1 cellular context compared by ENCODE assay signal in genomic region chr9:92291577-92291976, GRCh38.
TF ChIP-seq lines count a peak whose summit lies in the region.

No MANE protein-coding gene starts in this region.

TF ChIP-seq in GM23338, 12 proteins besides CTCF, POLR2A, EP300 and RAD21 (continued from another document):
- TF ChIP-seq, protein P1, sequence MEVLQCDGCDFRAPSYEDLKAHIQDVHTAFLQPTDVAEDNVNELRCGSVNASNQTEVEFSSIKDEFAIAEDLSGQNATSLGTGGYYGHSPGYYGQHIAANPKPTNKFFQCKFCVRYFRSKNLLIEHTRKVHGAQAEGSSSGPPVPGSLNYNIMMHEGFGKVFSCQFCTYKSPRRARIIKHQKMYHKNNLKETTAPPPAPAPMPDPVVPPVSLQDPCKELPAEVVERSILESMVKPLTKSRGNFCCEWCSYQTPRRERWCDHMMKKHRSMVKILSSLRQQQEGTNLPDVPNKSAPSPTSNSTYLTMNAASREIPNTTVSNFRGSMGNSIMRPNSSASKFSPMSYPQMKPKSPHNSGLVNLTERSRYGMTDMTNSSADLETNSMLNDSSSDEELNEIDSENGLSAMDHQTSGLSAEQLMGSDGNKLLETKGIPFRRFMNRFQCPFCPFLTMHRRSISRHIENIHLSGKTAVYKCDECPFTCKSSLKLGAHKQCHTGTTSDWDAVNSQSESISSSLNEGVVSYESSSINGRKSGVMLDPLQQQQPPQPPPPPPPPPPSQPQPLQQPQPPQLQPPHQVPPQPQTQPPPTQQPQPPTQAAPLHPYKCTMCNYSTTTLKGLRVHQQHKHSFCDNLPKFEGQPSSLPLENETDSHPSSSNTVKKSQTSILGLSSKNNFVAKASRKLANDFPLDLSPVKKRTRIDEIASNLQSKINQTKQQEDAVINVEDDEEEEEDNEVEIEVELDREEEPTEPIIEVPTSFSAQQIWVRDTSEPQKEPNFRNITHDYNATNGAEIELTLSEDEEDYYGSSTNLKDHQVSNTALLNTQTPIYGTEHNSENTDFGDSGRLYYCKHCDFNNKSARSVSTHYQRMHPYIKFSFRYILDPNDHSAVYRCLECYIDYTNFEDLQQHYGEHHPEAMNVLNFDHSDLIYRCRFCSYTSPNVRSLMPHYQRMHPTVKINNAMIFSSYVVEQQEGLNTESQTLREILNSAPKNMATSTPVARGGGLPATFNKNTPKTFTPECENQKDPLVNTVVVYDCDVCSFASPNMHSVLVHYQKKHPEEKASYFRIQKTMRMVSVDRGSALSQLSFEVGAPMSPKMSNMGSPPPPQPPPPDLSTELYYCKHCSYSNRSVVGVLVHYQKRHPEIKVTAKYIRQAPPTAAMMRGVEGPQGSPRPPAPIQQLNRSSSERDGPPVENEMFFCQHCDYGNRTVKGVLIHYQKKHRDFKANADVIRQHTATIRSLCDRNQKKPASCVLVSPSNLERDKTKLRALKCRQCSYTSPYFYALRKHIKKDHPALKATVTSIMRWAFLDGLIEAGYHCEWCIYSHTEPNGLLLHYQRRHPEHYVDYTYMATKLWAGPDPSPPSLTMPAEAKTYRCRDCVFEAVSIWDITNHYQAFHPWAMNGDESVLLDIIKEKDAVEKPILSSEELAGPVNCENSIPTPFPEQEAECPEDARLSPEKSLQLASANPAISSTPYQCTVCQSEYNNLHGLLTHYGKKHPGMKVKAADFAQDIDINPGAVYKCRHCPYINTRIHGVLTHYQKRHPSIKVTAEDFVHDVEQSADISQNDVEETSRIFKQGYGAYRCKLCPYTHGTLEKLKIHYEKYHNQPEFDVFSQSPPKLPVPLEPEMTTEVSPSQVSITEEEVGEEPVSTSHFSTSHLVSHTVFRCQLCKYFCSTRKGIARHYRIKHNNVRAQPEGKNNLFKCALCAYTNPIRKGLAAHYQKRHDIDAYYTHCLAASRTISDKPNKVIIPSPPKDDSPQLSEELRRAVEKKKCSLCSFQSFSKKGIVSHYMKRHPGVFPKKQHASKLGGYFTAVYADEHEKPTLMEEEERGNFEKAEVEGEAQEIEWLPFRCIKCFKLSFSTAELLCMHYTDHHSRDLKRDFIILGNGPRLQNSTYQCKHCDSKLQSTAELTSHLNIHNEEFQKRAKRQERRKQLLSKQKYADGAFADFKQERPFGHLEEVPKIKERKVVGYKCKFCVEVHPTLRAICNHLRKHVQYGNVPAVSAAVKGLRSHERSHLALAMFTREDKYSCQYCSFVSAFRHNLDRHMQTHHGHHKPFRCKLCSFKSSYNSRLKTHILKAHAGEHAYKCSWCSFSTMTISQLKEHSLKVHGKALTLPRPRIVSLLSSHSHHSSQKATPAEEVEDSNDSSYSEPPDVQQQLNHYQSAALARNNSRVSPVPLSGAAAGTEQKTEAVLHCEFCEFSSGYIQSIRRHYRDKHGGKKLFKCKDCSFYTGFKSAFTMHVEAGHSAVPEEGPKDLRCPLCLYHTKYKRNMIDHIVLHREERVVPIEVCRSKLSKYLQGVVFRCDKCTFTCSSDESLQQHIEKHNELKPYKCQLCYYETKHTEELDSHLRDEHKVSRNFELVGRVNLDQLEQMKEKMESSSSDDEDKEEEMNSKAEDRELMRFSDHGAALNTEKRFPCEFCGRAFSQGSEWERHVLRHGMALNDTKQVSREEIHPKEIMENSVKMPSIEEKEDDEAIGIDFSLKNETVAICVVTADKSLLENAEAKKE (CRISPR knock-in tag; IDR thresholded peaks at IDR 0.05) = no peak
- TF ChIP-seq EZH2phosphoT487 (IDR thresholded peaks at IDR 0.05; ENCODE audit: unreplicated experiment) (no peak), ZNF114 (CRISPR knock-in tag; IDR thresholded peaks at IDR 0.05) (no peak), CREB1 (CRISPR knock-in tag; IDR thresholded peaks at IDR 0.05; ENCODE audit: low read depth) (no peak), NANOG (IDR thresholded peaks at IDR 0.05; ENCODE audit: borderline replicate concordance) (no peak), EZH2 (IDR thresholded peaks at IDR 0.05; ENCODE audit: low read depth, unreplicated experiment) (no peak), JUNB (IDR thresholded peaks at IDR 0.05; ENCODE audit: unreplicated experiment) (no peak), POLR2AphosphoS5 (IDR thresholded peaks at IDR 0.05; ENCODE audit: low read depth) (no peak), STAT1 (IDR thresholded peaks at IDR 0.05; ENCODE audit: unreplicated experiment) (no peak)
- TF ChIP-seq, protein P2, sequence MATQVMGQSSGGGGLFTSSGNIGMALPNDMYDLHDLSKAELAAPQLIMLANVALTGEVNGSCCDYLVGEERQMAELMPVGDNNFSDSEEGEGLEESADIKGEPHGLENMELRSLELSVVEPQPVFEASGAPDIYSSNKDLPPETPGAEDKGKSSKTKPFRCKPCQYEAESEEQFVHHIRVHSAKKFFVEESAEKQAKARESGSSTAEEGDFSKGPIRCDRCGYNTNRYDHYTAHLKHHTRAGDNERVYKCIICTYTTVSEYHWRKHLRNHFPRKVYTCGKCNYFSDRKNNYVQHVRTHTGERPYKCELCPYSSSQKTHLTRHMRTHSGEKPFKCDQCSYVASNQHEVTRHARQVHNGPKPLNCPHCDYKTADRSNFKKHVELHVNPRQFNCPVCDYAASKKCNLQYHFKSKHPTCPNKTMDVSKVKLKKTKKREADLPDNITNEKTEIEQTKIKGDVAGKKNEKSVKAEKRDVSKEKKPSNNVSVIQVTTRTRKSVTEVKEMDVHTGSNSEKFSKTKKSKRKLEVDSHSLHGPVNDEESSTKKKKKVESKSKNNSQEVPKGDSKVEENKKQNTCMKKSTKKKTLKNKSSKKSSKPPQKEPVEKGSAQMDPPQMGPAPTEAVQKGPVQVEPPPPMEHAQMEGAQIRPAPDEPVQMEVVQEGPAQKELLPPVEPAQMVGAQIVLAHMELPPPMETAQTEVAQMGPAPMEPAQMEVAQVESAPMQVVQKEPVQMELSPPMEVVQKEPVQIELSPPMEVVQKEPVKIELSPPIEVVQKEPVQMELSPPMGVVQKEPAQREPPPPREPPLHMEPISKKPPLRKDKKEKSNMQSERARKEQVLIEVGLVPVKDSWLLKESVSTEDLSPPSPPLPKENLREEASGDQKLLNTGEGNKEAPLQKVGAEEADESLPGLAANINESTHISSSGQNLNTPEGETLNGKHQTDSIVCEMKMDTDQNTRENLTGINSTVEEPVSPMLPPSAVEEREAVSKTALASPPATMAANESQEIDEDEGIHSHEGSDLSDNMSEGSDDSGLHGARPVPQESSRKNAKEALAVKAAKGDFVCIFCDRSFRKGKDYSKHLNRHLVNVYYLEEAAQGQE (IDR thresholded peaks at IDR 0.05; ENCODE audit: unreplicated experiment) = no peak
- TF ChIP-seq, protein P3, sequence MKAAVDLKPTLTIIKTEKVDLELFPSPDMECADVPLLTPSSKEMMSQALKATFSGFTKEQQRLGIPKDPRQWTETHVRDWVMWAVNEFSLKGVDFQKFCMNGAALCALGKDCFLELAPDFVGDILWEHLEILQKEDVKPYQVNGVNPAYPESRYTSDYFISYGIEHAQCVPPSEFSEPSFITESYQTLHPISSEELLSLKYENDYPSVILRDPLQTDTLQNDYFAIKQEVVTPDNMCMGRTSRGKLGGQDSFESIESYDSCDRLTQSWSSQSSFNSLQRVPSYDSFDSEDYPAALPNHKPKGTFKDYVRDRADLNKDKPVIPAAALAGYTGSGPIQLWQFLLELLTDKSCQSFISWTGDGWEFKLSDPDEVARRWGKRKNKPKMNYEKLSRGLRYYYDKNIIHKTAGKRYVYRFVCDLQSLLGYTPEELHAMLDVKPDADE (IDR thresholded peaks at IDR 0.05) = no peak
